Comparison of ENCODE assay signal across 20 cellular contexts in genomic region chr9:102049586-102050246, GRCh38.
DNase-seq lines count a peak whose midpoint lies in the region; ATAC-seq, FAIRE-seq and TF ChIP-seq lines count a peak whose summit lies in the region.
"Had no signal": no experiment of that assay in that cellular context is flagged by ENCODE, and none has a peak within 500 bp of the region (broad histone marks: within the 10 kb centered on the region; RNA-seq: fewer than 3 reads in every experiment).

No MANE protein-coding gene starts in this region.

- intact Hi-C loops in right lobe of liver (cut with DNase I) (no loop called here), HepG2 (cut with micrococcal nuclease; ENCODE audit: unreplicated experiment) (no loop called here)

- no peaks in the 10 kb centered on the region for H3K4me1 ChIP-seq in right lobe of liver
- H3K4me1 ChIP-seq in HepG2 (ENCODE audit: insufficient read depth, low read length), result no peaks in the 10 kb centered on the region
- no peaks in the 10 kb centered on the region for H3K4me1 ChIP-seq in adipocyte (ENCODE audit: control insufficient read depth, insufficient read depth, low read length)
- no peaks in the 10 kb centered on the region for H3K4me1 ChIP-seq in tibial nerve
- no peaks in the 10 kb centered on the region for H3K4me1 ChIP-seq in upper lobe of left lung

- H3K4me2 ChIP-seq in HepG2 (ENCODE audit: low read depth, low read length), result no peak overlapping the region

- in situ Hi-C loops in HepG2 (cut with HindIII; ENCODE audit: extremely low pct_ligation_motif_present, low pct_unique_long_range_greater_than_20kb) (no loop called here), brain microvascular endothelial cell (cut with HindIII; ENCODE audit: low pct_ligation_motif_present, low sequenced_read_pairs) (no loop called here)

- H3K9ac ChIP-seq in HepG2 (ENCODE audit: insufficient read depth, low read depth, low read length) (no peak overlapping the region), adipocyte (ENCODE audit: low read length) (no peak overlapping the region)
- H3K9ac ChIP-seq: GM23248 had no signal

- BruUV-seq in HepG2 (replicated peaks; lab: Mats Ljungman, UMichigan), result no TSS peak

- no peaks in the 10 kb centered on the region for H3K79me2 ChIP-seq in HepG2 (ENCODE audit: insufficient read depth, low read length)

- TF ChIP-seq CTCF in right lobe of liver (IDR thresholded peaks at IDR 0.05), result no peak
- no peak for TF ChIP-seq CTCF in HepG2 (CRISPR knock-in tag; IDR thresholded peaks at IDR 0.05)
- no peak for TF ChIP-seq CTCF in brain microvascular endothelial cell (IDR thresholded peaks at IDR 0.05; ENCODE audit: low read depth, low read length, missing control alignments)
- no peak for TF ChIP-seq CTCF in tibial nerve (IDR thresholded peaks at IDR 0.05)
- no peak for TF ChIP-seq CTCF in upper lobe of left lung (IDR thresholded peaks at IDR 0.05)

- no peak overlapping the region for H2AFZ ChIP-seq in HepG2 (ENCODE audit: low read length)
- H2AFZ ChIP-seq: GM23248 had no signal

- H3K27ac ChIP-seq in right lobe of liver, result no peak overlapping the region
- H3K27ac ChIP-seq in HepG2 (ENCODE audit: extremely low read length, insufficient read depth, low read length), result no peak overlapping the region
- H3K27ac ChIP-seq in brain microvascular endothelial cell, result no peak overlapping the region
- no peak overlapping the region for H3K27ac ChIP-seq in tibial nerve
- H3K27ac ChIP-seq in upper lobe of left lung, result no peak overlapping the region
- H3K27ac ChIP-seq: GM23248, neutrophil, VCaP had no signal

- H3K9me3 ChIP-seq in right lobe of liver, result no peaks in the 10 kb centered on the region
- no peaks in the 10 kb centered on the region for H3K9me3 ChIP-seq in HepG2 (ENCODE audit: low read length)
- H3K9me3 ChIP-seq in adipocyte (ENCODE audit: control insufficient read depth, low read length), result no peaks in the 10 kb centered on the region
- no peaks in the 10 kb centered on the region for H3K9me3 ChIP-seq in tibial nerve
- no peaks in the 10 kb centered on the region for H3K9me3 ChIP-seq in upper lobe of left lung
- H3K9me3 ChIP-seq: neutrophil had no signal

- TF ChIP-seq EP300 in HepG2 (IDR thresholded peaks at IDR 0.05; ENCODE audit: low read depth in 2 of 2, low read length in 2 of 2) (no peak), HepG2 (CRISPR knock-in tag; IDR thresholded peaks at IDR 0.05; ENCODE audit: borderline replicate concordance) (no peak), tibial nerve (IDR thresholded peaks at IDR 0.05) (no peak), upper lobe of left lung (IDR thresholded peaks at IDR 0.05) (no peak)

- CTCF ChIA-PET in HepG2 (lab: Yijun Ruan, JAX; ENCODE audit: low intra/inter-chr PET ratio, low total read pairs), result no interaction called here

- TF ChIP-seq RAD21 in HepG2 (CRISPR knock-in tag; IDR thresholded peaks at IDR 0.05), result no peak

- no peak for FAIRE-seq in HepG2 (lab: Jason Lieb, UNC)
- FAIRE-seq: endometrium had no signal

- H3K4me3 ChIP-seq in right lobe of liver (no peak overlapping the region), HepG2 (replicated peaks in 1 of 3; ENCODE audit: insufficient read depth in 1 of 3, low read depth in 2 of 3, low read length in 3 of 3) (no peak overlapping the region), adipocyte (ENCODE audit: low read length) (peak overlapping the region; percentile 48), brain microvascular endothelial cell (ENCODE audit: low read depth, low read length) (no peak overlapping the region), tibial nerve (no peak overlapping the region), upper lobe of left lung (no peak overlapping the region)
- H3K4me3 ChIP-seq: GM23248 had no signal

- POLR2A ChIA-PET in HepG2 (lab: Yijun Ruan, JAX), result no interaction called here

- TF ChIP-seq POLR2A in right lobe of liver (IDR thresholded peaks at IDR 0.05), result no peak
- no peak for TF ChIP-seq POLR2A in HepG2 (IDR thresholded peaks at IDR 0.05; ENCODE audit: insufficient read depth in 1 of 2, low read depth in 2 of 2, low read length in 2 of 2)
- no peak for TF ChIP-seq POLR2A in tibial nerve (IDR thresholded peaks at IDR 0.05)
- no peak for TF ChIP-seq POLR2A in upper lobe of left lung (IDR thresholded peaks at IDR 0.05)

- no peaks in the 10 kb centered on the region for H4K20me1 ChIP-seq in HepG2 (ENCODE audit: insufficient read depth, low read length)

- WGBS in right lobe of liver (ENCODE audit: insufficient coverage, low coverage, low lambda C conversion rate, missing lambda C conversion rate), result 48% methylated on average over 4 of the region's 4 CpGs
- 2% methylated on average over 4 of the region's 4 CpGs for WGBS in HepG2 (ENCODE audit: low lambda C conversion rate)
- WGBS in tibial nerve, 2 donors, result 46 to 47% methylated on average over 4 of the region's 4 CpGs
- 67 to 76% methylated on average over 4 of the region's 4 CpGs for WGBS in upper lobe of left lung, 2 donors

- H3K36me3 ChIP-seq in right lobe of liver (no peaks in the 10 kb centered on the region), HepG2 (replicated peaks in 1 of 2; ENCODE audit: control insufficient read depth in 1 of 2, insufficient read depth in 2 of 2, low read length in 2 of 2) (no peaks in the 10 kb centered on the region), adipocyte (ENCODE audit: control insufficient read depth, insufficient read depth, low read length, severe bottlenecking) (no peaks in the 10 kb centered on the region), brain microvascular endothelial cell (replicated peaks) (no peaks in the 10 kb centered on the region), tibial nerve (no peaks in the 10 kb centered on the region), upper lobe of left lung (no peaks in the 10 kb centered on the region)
- H3K36me3 ChIP-seq: neutrophil had no signal

- no peak for DNase-seq in right lobe of liver
- no peak for DNase-seq in HepG2 (ENCODE audit: low spot score)
- peak; percentile 27 for DNase-seq in KG1 (lab: John Stamatoyannopoulos, UW)
- DNase-seq in adipocyte (ENCODE audit: low read depth), result no peak
- no peak for DNase-seq in brain microvascular endothelial cell
- no peak for DNase-seq in tibial nerve (ENCODE audit: low spot score in 2 of 2)
- no peak for DNase-seq in NCI-H345 (lab: John Stamatoyannopoulos, UW)
- no peak for DNase-seq in upper lobe of left lung
- DNase-seq: activated CD8-positive, alpha-beta memory T cell treated with anti-CD3 and anti-CD28 coated beads, Interleukin-2, amount 10 ng/mL, durations not matched to agents 7 days and 5 days; AML-193; cerebellar nuclear complex; foreskin melanocyte; GM23248; NCI-H1417 treated with DMSO at 0.1 percent for 48 hours; NCI-H446 treated with DMSO at 0.1 percent for 48 hours; stimulated activated CD8-positive, alpha-beta memory T cell treated with anti-CD3 and anti-CD28 coated beads, Interleukin-4, amount 100 ng/mL, for 48 hours had no signal

- H3K27me3 ChIP-seq in right lobe of liver (no peaks in the 10 kb centered on the region), HepG2 (ENCODE audit: control insufficient read depth in 1 of 2, insufficient read depth in 2 of 2, low read length in 2 of 2) (no peaks in the 10 kb centered on the region), adipocyte (replicated peaks; ENCODE audit: control insufficient read depth, insufficient read depth, low read length) (no peaks in the 10 kb centered on the region), brain microvascular endothelial cell (replicated peaks) (no peaks in the 10 kb centered on the region), tibial nerve (no peaks in the 10 kb centered on the region), upper lobe of left lung (no peaks in the 10 kb centered on the region)
- H3K27me3 ChIP-seq: neutrophil had no signal

- ATAC-seq in right lobe of liver (peak; percentile 30 to 87 (median 68)), HepG2 (no peak), upper lobe of left lung (ENCODE audit: low FRiP score in 2 of 2) (no peak)
- ATAC-seq: activated CD8-positive, alpha-beta memory T cell treated with anti-CD3 and anti-CD28 coated beads, Interleukin-2, amount 10 ng/mL, durations not matched to agents 7 days and 5 days; sciatic nerve had no signal

TF ChIP-seq in HepG2, 621 proteins besides CTCF, POLR2A, EP300 and RAD21:
- TF ChIP-seq NCOA2 (CRISPR knock-in tag; IDR thresholded peaks at IDR 0.05) (no peak), ZSCAN25 (CRISPR knock-in tag; IDR thresholded peaks at IDR 0.05) (no peak), ZNF230 (CRISPR knock-in tag; IDR thresholded peaks at IDR 0.05) (no peak), ZSCAN22 (CRISPR knock-in tag; IDR thresholded peaks at IDR 0.05) (no peak), ZNF83 (CRISPR knock-in tag; IDR thresholded peaks at IDR 0.05; ENCODE audit: borderline replicate concordance) (no peak), ZNF138 (CRISPR knock-in tag; IDR thresholded peaks at IDR 0.05; ENCODE audit: low read depth) (no peak), ZNF607 (CRISPR knock-in tag; IDR thresholded peaks at IDR 0.05; ENCODE audit: borderline replicate concordance) (no peak), ZNF124 (CRISPR knock-in tag; IDR thresholded peaks at IDR 0.05) (no peak), RFX5 (IDR thresholded peaks at IDR 0.05; ENCODE audit: low read depth, low read length) (no peak), ZNF17 (CRISPR knock-in tag; IDR thresholded peaks at IDR 0.05) (no peak), TERF1 (CRISPR knock-in tag; IDR thresholded peaks at IDR 0.05) (no peak), RXRA (CRISPR knock-in tag; IDR thresholded peaks at IDR 0.05) (no peak), CREB1 (IDR thresholded peaks at IDR 0.05) (no peak), CREB1 (CRISPR knock-in tag; IDR thresholded peaks at IDR 0.05) (no peak)

Comparison
In these comparisons a context has a peak if more than half of its experiments do, and no peak if none do; other contexts are left out.
1. ATAC-seq: peak in right lobe of liver (4 of 4); none in HepG2 (single experiment) and upper lobe of left lung (0 of 2).